ENCODE assay signal across 11 cellular contexts in genomic region chr16:70527315-70527996, GRCh38. TPM values are rescaled to one million over a fixed set of nuclear protein-coding genes. Genes with fewer than 3 reads are reported as not detected.
DNase-seq lines count a peak whose midpoint lies in the region; ATAC-seq and TF ChIP-seq lines count a peak whose summit lies in the region.
"Had no signal": no experiment of that assay in that cellular context is flagged by ENCODE, and none has a peak within 500 bp of the region (broad histone marks: within the 10 kb centered on the region; RNA-seq: fewer than 3 reads in every experiment).

No MANE protein-coding gene starts in this region.

- no peaks in the 10 kb centered on the region for H3K9me3 Mint-ChIP-seq in activated naive CD4-positive, alpha-beta T cell treated with anti-CD3 and anti-CD28 coated beads for 36 hours
- no peaks in the 10 kb centered on the region for H3K9me3 Mint-ChIP-seq in stimulated activated effector memory CD8-positive, alpha-beta T cell treated with anti-CD3 and anti-CD28 coated beads, Interleukin-12 subunit alpha, Interleukin-12 subunit beta, amount 100 ng/mL, for 72 hours

- H3K27ac Mint-ChIP-seq in activated naive CD4-positive, alpha-beta T cell treated with anti-CD3 and anti-CD28 coated beads for 36 hours = peak overlapping the region; percentile 60
- H3K27ac Mint-ChIP-seq in stimulated activated effector memory CD8-positive, alpha-beta T cell treated with anti-CD3 and anti-CD28 coated beads, Interleukin-12 subunit alpha, Interleukin-12 subunit beta, amount 100 ng/mL, for 72 hours = peak overlapping the region; percentile 82

- H3K4me3 Mint-ChIP-seq in activated naive CD4-positive, alpha-beta T cell treated with anti-CD3 and anti-CD28 coated beads for 36 hours = peak overlapping the region; percentile 66
- H3K4me3 Mint-ChIP-seq in stimulated activated effector memory CD8-positive, alpha-beta T cell treated with anti-CD3 and anti-CD28 coated beads, Interleukin-12 subunit alpha, Interleukin-12 subunit beta, amount 100 ng/mL, for 72 hours = peak overlapping the region; percentile 95

- no peak for DNase-seq in activated naive CD4-positive, alpha-beta T cell treated with anti-CD3 and anti-CD28 coated beads for 36 hours
- no peak for DNase-seq in activated naive CD4-positive, alpha-beta T cell treated with anti-CD3 and anti-CD28 coated beads, Interleukin-2, amount 50 U/mL, for 16 hours
- no peak for DNase-seq in PC-9
- DNase-seq in epithelial cell of prostate (ENCODE audit: low read depth, low spot score) = no peak
- DNase-seq in stimulated activated effector memory CD8-positive, alpha-beta T cell treated with anti-CD3 and anti-CD28 coated beads, Interleukin-12 subunit alpha, Interleukin-12 subunit beta, amount 100 ng/mL, for 72 hours (ENCODE audit: low spot score in 2 of 2) = no peak
- DNase-seq in GDM1 (lab: John Stamatoyannopoulos, UW) = no peak
- DNase-seq in AG08396 (ENCODE audit: low spot score) = no peak
- DNase-seq: activated CD4-positive, alpha-beta T cell treated with anti-CD3 and anti-CD28 coated beads, Interleukin-2, amount 50 U/mL, for 1 hour; MV-4-11; NCI-H510A treated with DMSO at 0.1 percent for 48 hours had no signal

- H3K36me3 Mint-ChIP-seq in activated naive CD4-positive, alpha-beta T cell treated with anti-CD3 and anti-CD28 coated beads for 36 hours (ENCODE audit: low read depth) = peaks cover 76% of the 10 kb centered on the region
- peaks cover 95% of the 10 kb centered on the region for H3K36me3 Mint-ChIP-seq in stimulated activated effector memory CD8-positive, alpha-beta T cell treated with anti-CD3 and anti-CD28 coated beads, Interleukin-12 subunit alpha, Interleukin-12 subunit beta, amount 100 ng/mL, for 72 hours

- no peak overlapping the region; the same call in 1 of the 2 replicates for H3K4me3 ChIP-seq in PC-9

- H3K9me2 ChIP-seq in PC-9 (ENCODE audit: insufficient read depth) = no peaks in the 10 kb centered on the region

- peak; percentile 55 for ATAC-seq in stimulated activated effector memory CD8-positive, alpha-beta T cell treated with anti-CD3 and anti-CD28 coated beads, Interleukin-12 subunit alpha, Interleukin-12 subunit beta, amount 100 ng/mL, for 72 hours
- ATAC-seq in GM21526 (IDR thresholded peaks at IDR 0.05; ENCODE audit: low FRiP score, unreplicated experiment) = no peak

- intact Hi-C loops in activated naive CD4-positive, alpha-beta T cell treated with anti-CD3 and anti-CD28 coated beads for 36 hours (cut with micrococcal nuclease) = loop anchor here (5.0 to 10.0 kb wide), 2 partner anchors 35 to 273 kb away; partner anchors contain the start of gene EXOSC6
- intact Hi-C loops in PC-9 (cut with micrococcal nuclease; ENCODE audit: unreplicated experiment) = no loop called here

- no peak overlapping the region for H2AFZ ChIP-seq in PC-9

- POLR2A ChIA-PET in PC-9 (lab: Charles Lee; ENCODE audit: unreplicated experiment) = interaction anchor here (0.6 kb wide), 1 partner anchor 229 kb away, joined by 3 read pairs; no protein-coding TSS in a partner anchor

- H3K79me2 ChIP-seq in PC-9 (ENCODE audit: low read depth) = peaks cover 95% of the 10 kb centered on the region

- peaks cover 64% of the 10 kb centered on the region for H3K36me3 ChIP-seq in PC-9 (ENCODE audit: low read depth)

- H4K20me1 ChIP-seq in PC-9 (ENCODE audit: insufficient read depth) = peaks cover 69% of the 10 kb centered on the region

- no peaks in the 10 kb centered on the region for H3K9me3 ChIP-seq in PC-9 (ENCODE audit: insufficient read depth, low read depth)

- H3K4me1 Mint-ChIP-seq in activated naive CD4-positive, alpha-beta T cell treated with anti-CD3 and anti-CD28 coated beads for 36 hours (ENCODE audit: low read depth) = peaks cover 49% of the 10 kb centered on the region
- peaks cover 27% of the 10 kb centered on the region for H3K4me1 Mint-ChIP-seq in stimulated activated effector memory CD8-positive, alpha-beta T cell treated with anti-CD3 and anti-CD28 coated beads, Interleukin-12 subunit alpha, Interleukin-12 subunit beta, amount 100 ng/mL, for 72 hours

- no TSS peak for BruUV-seq in PC-9 (replicated peaks; lab: Mats Ljungman, UMichigan)

- H3K27ac ChIP-seq in PC-9 (no peak overlapping the region), epithelial cell of prostate (peak overlapping the region; percentile 72)

- peak overlapping the region; percentile 100 for H3K4me2 ChIP-seq in PC-9

- TF ChIP-seq CTCF in PC-9 (conservative IDR thresholded peaks at IDR 0.05) = no peak

- CTCF ChIA-PET in activated naive CD4-positive, alpha-beta T cell treated with anti-CD3 and anti-CD28 coated beads for 36 hours (lab: Charles Lee) = interaction anchor here (0.6 kb wide), 2 partner anchors 18 to 226 kb away, joined by 3 read pairs; no protein-coding TSS in a partner anchor
- CTCF ChIA-PET in PC-9 (lab: Charles Lee) = no interaction called here

- no peaks in the 10 kb centered on the region for H3K27me3 Mint-ChIP-seq in activated naive CD4-positive, alpha-beta T cell treated with anti-CD3 and anti-CD28 coated beads for 36 hours (ENCODE audit: low read depth)

- no peaks in the 10 kb centered on the region for H3K27me3 ChIP-seq in PC-9 (ENCODE audit: insufficient read depth, low read depth)

- peaks cover 42% of the 10 kb centered on the region for H3F3A ChIP-seq in PC-9 (ENCODE audit: insufficient read depth, low read depth)

- peaks cover 39% of the 10 kb centered on the region for H3K4me1 ChIP-seq in PC-9 (replicated peaks; ENCODE audit: insufficient read depth)

RNA-seq across cellular contexts. Expression of gene SF3B3, which starts 3.8 kb away (rescaled TPM):
- total RNA-seq in activated naive CD4-positive, alpha-beta T cell treated with anti-CD3 and anti-CD28 coated beads for 36 hours = 100 to 1,000 TPM; 397 to 416 TPM
- 326 and 339 TPM in 2 replicates for total RNA-seq in PC-9 (2021)

RNA-seq across cellular contexts. Expression of gene COG4, which starts 4.1 kb away (rescaled TPM):
- 10 to 100 TPM; 42.0 to 48.7 TPM for total RNA-seq in activated naive CD4-positive, alpha-beta T cell treated with anti-CD3 and anti-CD28 coated beads for 36 hours
- total RNA-seq in PC-9 (2021) = 54.2 and 61.1 TPM in 2 replicates
